Comparison of ENCODE assay signal across 25 cellular contexts in genomic region chr3:48881006-48881405, GRCh38.
"Had no signal": no experiment of that assay in that cellular context is flagged by ENCODE, and none has a peak within 500 bp of the region (broad histone marks: within the 10 kb centered on the region; RNA-seq: fewer than 3 reads in every experiment).

No MANE protein-coding gene starts in this region.

- ATAC-seq: activated CD4-positive, alpha-beta T cell treated with anti-CD3 and anti-CD28 coated beads for 36 hours; activated T-cell treated with anti-CD3 and anti-CD28 coated beads, Interleukin-2, amount 50 U/mL, for 72 hours; effector memory CD8-positive, alpha-beta T cell; naive thymus-derived CD8-positive, alpha-beta T cell; stimulated activated naive CD8-positive, alpha-beta T cell treated with anti-CD3 and anti-CD28 coated beads, Interleukin-15, amount 100 ng/mL, for 72 hours; WTC11 had no signal

- H3K36me3 Mint-ChIP-seq: WTC11 had no signal

- H3K27me3 ChIP-seq: colonic mucosa, dorsolateral prefrontal cortex, esophagus squamous epithelium, gastrocnemius medialis, neutrophil, ovary, tibial nerve had no signal

- H3K9me3 Mint-ChIP-seq: activated naive CD4-positive, alpha-beta T cell treated with anti-CD3 and anti-CD28 coated beads, Interleukin-2, amount 10 ng/mL, durations not matched to agents 7 days and 5 days; activated T-cell treated with anti-CD3 and anti-CD28 coated beads, Interleukin-2, amount 50 U/mL, for 72 hours; brain; effector memory CD8-positive, alpha-beta T cell; mesothelial cell of epicardium; naive thymus-derived CD8-positive, alpha-beta T cell; stimulated activated naive CD8-positive, alpha-beta T cell treated with anti-CD3 and anti-CD28 coated beads, Interleukin-15, amount 100 ng/mL, for 72 hours; WTC11 had no signal

- H3K4me3 Mint-ChIP-seq: activated CD4-positive, alpha-beta T cell treated with anti-CD3 and anti-CD28 coated beads for 36 hours; activated naive CD4-positive, alpha-beta T cell treated with anti-CD3 and anti-CD28 coated beads, Interleukin-2, amount 10 ng/mL, durations not matched to agents 7 days and 5 days; activated T-cell treated with anti-CD3 and anti-CD28 coated beads, Interleukin-2, amount 50 U/mL, for 72 hours; brain; effector memory CD8-positive, alpha-beta T cell; mesothelial cell of epicardium; naive thymus-derived CD8-positive, alpha-beta T cell; stimulated activated naive CD8-positive, alpha-beta T cell treated with anti-CD3 and anti-CD28 coated beads, Interleukin-15, amount 100 ng/mL, for 72 hours; WTC11 had no signal

- H3K4me1 ChIP-seq: colonic mucosa, esophagus squamous epithelium, prostate gland had no signal

- DNase-seq: activated CD4-positive, alpha-beta T cell treated with anti-CD3 and anti-CD28 coated beads for 36 hours; activated CD4-positive, alpha-beta T cell treated with anti-CD3 and anti-CD28 coated beads, Interleukin-2, amount 50 U/mL, for 48 hours; activated effector memory CD4-positive, alpha-beta T cell treated with anti-CD3 and anti-CD28 coated beads, Interleukin-2, amount 50 U/mL, for 16 hours; activated naive CD4-positive, alpha-beta T cell treated with anti-CD3 and anti-CD28 coated beads, Interleukin-2, amount 10 ng/mL, durations not matched to agents 7 days and 5 days; activated T-cell treated with anti-CD3 and anti-CD28 coated beads, Interleukin-2, amount 50 U/mL, for 72 hours; anterior cingulate cortex; central memory CD4-positive, alpha-beta T cell; colonic mucosa; dorsolateral prefrontal cortex; effector memory CD8-positive, alpha-beta T cell; esophagus squamous epithelium; gastrocnemius medialis; mammary epithelial cell; naive thymus-derived CD8-positive, alpha-beta T cell; ovary; stimulated activated CD4-positive, alpha-beta T cell treated with anti-CD3 and anti-CD28 coated beads, Interleukin-12 subunit alpha, Interleukin-12 subunit beta, amount 100 ng/mL, for 4 hours; stimulated activated CD4-positive, alpha-beta T cell treated with anti-CD3 and anti-CD28 coated beads, Interleukin-4, amount 100 ng/mL, for 4 hours; stimulated activated naive CD8-positive, alpha-beta T cell treated with anti-CD3 and anti-CD28 coated beads, Interleukin-15, amount 100 ng/mL, for 72 hours; T1000 had no signal

- H3K27ac ChIP-seq: colonic mucosa, dorsolateral prefrontal cortex, esophagus squamous epithelium, neutrophil, ovary, prostate gland, tibial nerve had no signal

- H3K4me3 ChIP-seq: colonic mucosa, dorsolateral prefrontal cortex, esophagus squamous epithelium, gastrocnemius medialis, ovary, prostate gland, tibial nerve had no signal

- H3K36me3 ChIP-seq: colonic mucosa, ovary, prostate gland had no signal

- H3K27me3 Mint-ChIP-seq: activated CD4-positive, alpha-beta T cell treated with anti-CD3 and anti-CD28 coated beads for 36 hours; activated naive CD4-positive, alpha-beta T cell treated with anti-CD3 and anti-CD28 coated beads, Interleukin-2, amount 10 ng/mL, durations not matched to agents 7 days and 5 days; brain; effector memory CD8-positive, alpha-beta T cell; naive thymus-derived CD8-positive, alpha-beta T cell; stimulated activated naive CD8-positive, alpha-beta T cell treated with anti-CD3 and anti-CD28 coated beads, Interleukin-15, amount 100 ng/mL, for 72 hours had no signal

- H3K4me1 Mint-ChIP-seq: activated CD4-positive, alpha-beta T cell treated with anti-CD3 and anti-CD28 coated beads for 36 hours; activated naive CD4-positive, alpha-beta T cell treated with anti-CD3 and anti-CD28 coated beads, Interleukin-2, amount 10 ng/mL, durations not matched to agents 7 days and 5 days; brain; mesothelial cell of epicardium; stimulated activated naive CD8-positive, alpha-beta T cell treated with anti-CD3 and anti-CD28 coated beads, Interleukin-15, amount 100 ng/mL, for 72 hours; WTC11 had no signal

- H3K9me3 ChIP-seq: colonic mucosa, esophagus squamous epithelium, gastrocnemius medialis, neutrophil, ovary, prostate gland, tibial nerve had no signal

- H3K27ac Mint-ChIP-seq: activated CD4-positive, alpha-beta T cell treated with anti-CD3 and anti-CD28 coated beads for 36 hours; activated naive CD4-positive, alpha-beta T cell treated with anti-CD3 and anti-CD28 coated beads, Interleukin-2, amount 10 ng/mL, durations not matched to agents 7 days and 5 days; activated T-cell treated with anti-CD3 and anti-CD28 coated beads, Interleukin-2, amount 50 U/mL, for 72 hours; brain; mesothelial cell of epicardium; WTC11 had no signal
